ENCODE assay signal across 25 cellular contexts in genomic region chr15:49734831-49735508, GRCh38.
A peak's percentile ranks its signal among the peaks of the same experiment; 100 is the strongest.
DNase-seq lines count a peak whose midpoint lies in the region; ATAC-seq and TF ChIP-seq lines count a peak whose summit lies in the region.
"Had no signal": no experiment of that assay in that cellular context is flagged by ENCODE, and none has a peak within 500 bp of the region (broad histone marks: within the 10 kb centered on the region; RNA-seq: fewer than 3 reads in every experiment).

No MANE protein-coding gene starts in this region.

- no peak overlapping the region for H2BK15ac ChIP-seq in mesenchymal stem cell (ENCODE audit: low read depth, poor library complexity, severe bottlenecking)

- H3K4ac ChIP-seq in mesenchymal stem cell (ENCODE audit: low read depth in 1 of 2, low read length in 2 of 2): no peak overlapping the region

- no peak overlapping the region for H3K14ac ChIP-seq in mesenchymal stem cell (ENCODE audit: low read length in 2 of 2)

- peak overlapping the region; percentile 42 for H4K8ac ChIP-seq in mesenchymal stem cell (ENCODE audit: low read length)

- no peak overlapping the region for H4K91ac ChIP-seq in mesenchymal stem cell (ENCODE audit: low read length)

- H3K27me3 ChIP-seq in mesenchymal stem cell (ENCODE audit: control insufficient read depth in 1 of 2, insufficient read depth in 1 of 2, low read length in 2 of 2): no peaks in the 10 kb centered on the region

- no peaks in the 10 kb centered on the region for H3K4me1 ChIP-seq in mesenchymal stem cell (ENCODE audit: control insufficient read depth, insufficient read depth, low read depth, low read length)
- H3K4me1 ChIP-seq: BE2C had no signal

- peaks cover 7% of the 10 kb centered on the region for H3K9me3 ChIP-seq in mesenchymal stem cell (ENCODE audit: control insufficient read depth, low read length)
- H3K9me3 ChIP-seq: BE2C had no signal

- TF ChIP-seq CTCF in foreskin fibroblast (IDR thresholded peaks at IDR 0.05; ENCODE audit: low read depth, low read length): no peak

- H3K9ac ChIP-seq in mesenchymal stem cell (ENCODE audit: low read length): no peak overlapping the region
- H3K9ac ChIP-seq: KMS-11 had no signal

- no peak overlapping the region for H3K18ac ChIP-seq in mesenchymal stem cell (ENCODE audit: low read depth in 1 of 2, low read length in 2 of 2)

- no peaks in the 10 kb centered on the region for H3K79me1 ChIP-seq in mesenchymal stem cell (replicated peaks; ENCODE audit: low read length, poor library complexity, severe bottlenecking)

- no peak overlapping the region for H3K4me2 ChIP-seq in mesenchymal stem cell (ENCODE audit: low read length, poor library complexity, severe bottlenecking)
- H3K4me2 ChIP-seq: GM23338, KMS-11 had no signal

- DNase-seq in NCI-H748 (lab: John Stamatoyannopoulos, UW; ENCODE audit: unreplicated experiment) (peak; percentile 37), NCI-H748 treated with DMSO at 0.1 percent for 48 hours (lab: John Stamatoyannopoulos, UW) (no peak), NCI-H69 (lab: John Stamatoyannopoulos, UW) (peak; percentile 92), mesenchymal stem cell (no peak), foreskin fibroblast (no peak)
- no peak for DNase-seq in activated CD4-positive, CD25-positive, alpha-beta regulatory T cell treated with anti-CD3 and anti-CD28 coated beads, Interleukin-2, amount 50 U/mL, for 72 hours
- DNase-seq: 8988T; ACHN; BE2C; CD8-positive, alpha-beta memory T cell; DMS153; H9; NCI-H1048; NCI-H1417; NCI-H187; NCI-H2107; NCI-H446 treated with DMSO at 0.1 percent for 48 hours; NCI-H774; SHP77; T-cell had no signal

- no peak overlapping the region for H3K4me3 ChIP-seq in mesenchymal stem cell (ENCODE audit: insufficient read depth in 1 of 2, low read depth in 1 of 2, low read length in 2 of 2)
- H3K4me3 ChIP-seq in foreskin fibroblast (ENCODE audit: low read depth in 1 of 2, low read length in 2 of 2): no peak overlapping the region
- H3K4me3 ChIP-seq: GM23338 had no signal

- H3K23ac ChIP-seq in mesenchymal stem cell (ENCODE audit: low read length in 2 of 2): no peak overlapping the region

- no peak for ATAC-seq in HG03378 (IDR thresholded peaks at IDR 0.05; ENCODE audit: unreplicated experiment)
- ATAC-seq in GM19395 (IDR thresholded peaks at IDR 0.05; ENCODE audit: unreplicated experiment): no peak
- ATAC-seq: GM23338, T-cell had no signal

- 90% methylated on average over 4 of the region's 4 CpGs for WGBS in mesenchymal stem cell

- no peaks in the 10 kb centered on the region for H3K36me3 ChIP-seq in mesenchymal stem cell (ENCODE audit: control insufficient read depth in 1 of 2, insufficient read depth in 2 of 2, low read depth in 1 of 2, low read length in 2 of 2)
- H3K36me3 ChIP-seq: BE2C had no signal

- H2BK12ac ChIP-seq in mesenchymal stem cell (ENCODE audit: low read length in 2 of 2): no peak overlapping the region

- no peak overlapping the region for H3K27ac ChIP-seq in mesenchymal stem cell (ENCODE audit: low read length, poor library complexity, severe bottlenecking)
- H3K27ac ChIP-seq: KMS-11, RWPE1 had no signal

- no peak overlapping the region for H2BK5ac ChIP-seq in mesenchymal stem cell (ENCODE audit: low read depth, low read length, poor library complexity, severe bottlenecking)

- H2AK5ac ChIP-seq in mesenchymal stem cell (ENCODE audit: low read length, severe bottlenecking): no peak overlapping the region

- H2BK120ac ChIP-seq in mesenchymal stem cell (ENCODE audit: low read depth, low read length): no peak overlapping the region

- no peak overlapping the region for H2AFZ ChIP-seq in mesenchymal stem cell (ENCODE audit: low read depth, low read length)
- H2AFZ ChIP-seq: GM23338 had no signal

Comparison
In these comparisons a context has a peak if more than half of its experiments do, and no peak if none do; other contexts are left out.
1. DNase-seq: peak in NCI-H748 (single experiment) and NCI-H69 (single experiment); none in NCI-H748 treated with DMSO at 0.1 percent for 48 hours (single experiment), mesenchymal stem cell (single experiment), activated CD4-positive, CD25-positive, alpha-beta regulatory T cell treated with anti-CD3 and anti-CD28 coated beads, Interleukin-2, amount 50 U/mL, for 72 hours (single experiment) and foreskin fibroblast (0 of 2).